ENCODE assay signal across 8 cellular contexts in genomic region chr13:29593605-29594297, GRCh38. TPM values are rescaled to one million over a fixed set of nuclear protein-coding genes. Genes with fewer than 3 reads are reported as not detected.
DNase-seq lines count a peak whose midpoint lies in the region; ATAC-seq and TF ChIP-seq lines count a peak whose summit lies in the region.

No MANE protein-coding gene starts in this region.

- peak in 1 of 3 donors; percentile 18 for DNase-seq in CD4-positive, CD25-positive, alpha-beta regulatory T cell
- DNase-seq in LNCaP clone FGC (ENCODE audit: low read depth) (no peak), chondrocyte (ENCODE audit: low spot score) (no peak), NCI-H146 treated with DMSO at 0.1 percent for 48 hours (lab: John Stamatoyannopoulos, UW; ENCODE audit: unreplicated experiment) (no peak), NCI-H510A treated with DMSO at 0.1 percent for 48 hours (lab: John Stamatoyannopoulos, UW) (no peak)
- DNase-seq in naive thymus-derived CD4-positive, alpha-beta T cell, result no peak
- DNase-seq in stimulated activated CD4-positive, alpha-beta T cell treated with anti-CD3 and anti-CD28 coated beads, Interleukin-4, amount 100 ng/mL, for 4 hours, result no peak

- peak overlapping the region; percentile 87 to 98 (median 92) for H3K4me3 Mint-ChIP-seq in CD4-positive, CD25-positive, alpha-beta regulatory T cell
- H3K4me3 Mint-ChIP-seq in chondrocyte (ENCODE audit: unreplicated experiment), result peak overlapping the region; percentile 89
- H3K4me3 Mint-ChIP-seq in naive thymus-derived CD4-positive, alpha-beta T cell, result peak overlapping the region; percentile 88 to 94 (median 90)

- no peaks in the 10 kb centered on the region for H3K9me3 ChIP-seq in CD4-positive, CD25-positive, alpha-beta regulatory T cell (ENCODE audit: control insufficient read depth in 2 of 2, low read length in 2 of 2)
- H3K9me3 ChIP-seq in naive thymus-derived CD4-positive, alpha-beta T cell (ENCODE audit: control insufficient read depth in 2 of 3, low read length in 3 of 3), result no peaks in the 10 kb centered on the region

- no peaks in the 10 kb centered on the region for H3K36me3 ChIP-seq in CD4-positive, CD25-positive, alpha-beta regulatory T cell (ENCODE audit: control insufficient read depth, insufficient read depth, low read length)
- H3K36me3 ChIP-seq in naive thymus-derived CD4-positive, alpha-beta T cell (ENCODE audit: control insufficient read depth in 2 of 3, insufficient read depth in 3 of 3, low read length in 3 of 3), result no peaks in the 10 kb centered on the region

- peak overlapping the region; percentile 82 for H3K4me3 ChIP-seq in CD4-positive, CD25-positive, alpha-beta regulatory T cell (ENCODE audit: low read depth, low read length)
- H3K4me3 ChIP-seq in LNCaP clone FGC (ENCODE audit: low read depth, low read length), result peak overlapping the region; percentile 68
- H3K4me3 ChIP-seq in naive thymus-derived CD4-positive, alpha-beta T cell (ENCODE audit: low read length), result peak overlapping the region; percentile 73

- POLR2A ChIA-PET in naive thymus-derived CD4-positive, alpha-beta T cell (lab: Charles Lee), result interaction anchor here (0.6 kb wide), 1 partner anchor 10 kb away, joined by 3 read pairs; no protein-coding TSS in a partner anchor

- TF ChIP-seq CTCF in LNCaP clone FGC (IDR thresholded peaks at IDR 0.05; ENCODE audit: control insufficient read depth, extremely low read depth, insufficient read depth) (no peak), chondrocyte (IDR thresholded peaks at IDR 0.05) (no peak)

- H3K9me3 Mint-ChIP-seq in CD4-positive, CD25-positive, alpha-beta regulatory T cell, result peaks cover 0 to 3% (median 0%) of the 10 kb centered on the region in 7 donors
- no peaks in the 10 kb centered on the region for H3K9me3 Mint-ChIP-seq in chondrocyte (ENCODE audit: low read depth)
- no peaks in the 10 kb centered on the region for H3K9me3 Mint-ChIP-seq in naive thymus-derived CD4-positive, alpha-beta T cell

- peaks cover 15 to 60% (median 46%) of the 10 kb centered on the region in 4 donors for H3K4me1 Mint-ChIP-seq in CD4-positive, CD25-positive, alpha-beta regulatory T cell
- H3K4me1 Mint-ChIP-seq in chondrocyte (ENCODE audit: low read depth), result peaks cover 60% of the 10 kb centered on the region
- H3K4me1 Mint-ChIP-seq in naive thymus-derived CD4-positive, alpha-beta T cell, result peaks cover 26 to 60% (median 53%) of the 10 kb centered on the region in 7 donors

- peaks cover 34% of the 10 kb centered on the region for H3K4me1 ChIP-seq in CD4-positive, CD25-positive, alpha-beta regulatory T cell (ENCODE audit: control insufficient read depth, insufficient read depth, low read length, poor library complexity, severe bottlenecking)
- peaks cover 6 to 7% of the 10 kb centered on the region in 2 donors for H3K4me1 ChIP-seq in naive thymus-derived CD4-positive, alpha-beta T cell (ENCODE audit: control insufficient read depth in 2 of 2, insufficient read depth in 2 of 2, low read length in 2 of 2)

- intact Hi-C loops in naive thymus-derived CD4-positive, alpha-beta T cell (cut with micrococcal nuclease), result loop anchor here (1.0 to 10.0 kb wide), 12 partner anchors 54 to 1569 kb away; partner anchors contain the start of genes HMGB1 (in 2 of the 2), ALOX5AP (in 1 of the 2), PAN3 (in 1 of the 2) and POMP (in 1 of the 2)

- peak overlapping the region; percentile 80 to 94 (median 93) for H3K27ac Mint-ChIP-seq in CD4-positive, CD25-positive, alpha-beta regulatory T cell
- peak overlapping the region; percentile 98 for H3K27ac Mint-ChIP-seq in chondrocyte (ENCODE audit: unreplicated experiment)
- H3K27ac Mint-ChIP-seq in naive thymus-derived CD4-positive, alpha-beta T cell, result peak overlapping the region; percentile 13 to 96 (median 82)

- H3K27ac ChIP-seq in CD4-positive, CD25-positive, alpha-beta regulatory T cell (ENCODE audit: insufficient read depth, low read length, poor library complexity, severe bottlenecking), result peak overlapping the region; percentile 72
- H3K27ac ChIP-seq in naive thymus-derived CD4-positive, alpha-beta T cell (ENCODE audit: low read depth, low read length), result peak overlapping the region; percentile 82

- CTCF ChIA-PET in naive thymus-derived CD4-positive, alpha-beta T cell (lab: Charles Lee), result no interaction called here

- peaks cover 4% of the 10 kb centered on the region for H3K36me3 Mint-ChIP-seq in CD4-positive, CD25-positive, alpha-beta regulatory T cell
- H3K36me3 Mint-ChIP-seq in chondrocyte (ENCODE audit: low read depth), result no peaks in the 10 kb centered on the region
- no peaks in the 10 kb centered on the region for H3K36me3 Mint-ChIP-seq in naive thymus-derived CD4-positive, alpha-beta T cell

- no peaks in the 10 kb centered on the region for H3K27me3 Mint-ChIP-seq in CD4-positive, CD25-positive, alpha-beta regulatory T cell
- H3K27me3 Mint-ChIP-seq in chondrocyte (ENCODE audit: low read depth), result no peaks in the 10 kb centered on the region
- H3K27me3 Mint-ChIP-seq in naive thymus-derived CD4-positive, alpha-beta T cell, result no peaks in the 10 kb centered on the region

- ATAC-seq in CD4-positive, CD25-positive, alpha-beta regulatory T cell (ENCODE audit: low read depth in 2 of 2), result no peak
- ATAC-seq in naive thymus-derived CD4-positive, alpha-beta T cell, result no peak
- ATAC-seq in GM19351 (IDR thresholded peaks at IDR 0.05; ENCODE audit: unreplicated experiment), result no peak

- H3K27me3 ChIP-seq in CD4-positive, CD25-positive, alpha-beta regulatory T cell (ENCODE audit: control insufficient read depth, insufficient read depth, low read length), result no peaks in the 10 kb centered on the region
- H3K27me3 ChIP-seq in naive thymus-derived CD4-positive, alpha-beta T cell (ENCODE audit: control insufficient read depth in 2 of 2, insufficient read depth in 2 of 2, low read length in 2 of 2), result no peaks in the 10 kb centered on the region

RNA-seq across cellular contexts. Expression of gene SLC7A1, which starts 1.7 kb away (rescaled TPM):
- total RNA-seq in CD4-positive, CD25-positive, alpha-beta regulatory T cell, result 29.9 TPM
- 1 to 10 TPM; 3.6 to 7.7 (median 4.8) TPM for polyA plus RNA-seq in CD4-positive, CD25-positive, alpha-beta regulatory T cell
- 75.8 to 111 TPM (median 108 TPM) in 3 replicates for total RNA-seq in chondrocyte
- total RNA-seq in naive thymus-derived CD4-positive, alpha-beta T cell, result 10 to 100 TPM; 12.2 to 63.8 (median 28.2) TPM
- 1 to 10 TPM; 4.9 to 5.8 TPM for polyA plus RNA-seq in naive thymus-derived CD4-positive, alpha-beta T cell
